12 cellular contexts compared by ENCODE assay signal in genomic region chr4:68732653-68733466, GRCh38.
DNase-seq lines count a peak whose midpoint lies in the region; ATAC-seq and TF ChIP-seq lines count a peak whose summit lies in the region.
"Had no signal": no experiment of that assay in that cellular context is flagged by ENCODE, and none has a peak within 500 bp of the region (broad histone marks: within the 10 kb centered on the region; RNA-seq: fewer than 3 reads in every experiment).

No MANE protein-coding gene starts in this region.

- no peaks in the 10 kb centered on the region for H3K27me3 Mint-ChIP-seq in effector memory CD8-positive, alpha-beta T cell
- H3K27me3 Mint-ChIP-seq in nephron progenitor cell (ENCODE audit: low read depth, poor library complexity): no peaks in the 10 kb centered on the region
- H3K27me3 Mint-ChIP-seq: naive B cell had no signal

- H3K4me3 Mint-ChIP-seq in effector memory CD8-positive, alpha-beta T cell: no peak overlapping the region
- H3K4me3 Mint-ChIP-seq in nephron progenitor cell: no peak overlapping the region
- H3K4me3 Mint-ChIP-seq: activated CD4-positive, alpha-beta T cell treated with anti-CD3 and anti-CD28 coated beads for 36 hours; naive B cell had no signal

- peak; percentile 2 for DNase-seq in OCI-M2 (lab: John Stamatoyannopoulos, UW; ENCODE audit: unreplicated experiment)
- DNase-seq in renal cortical epithelial cell (ENCODE audit: low read depth): peak; percentile 33
- DNase-seq in NK-92 treated with Interleukin-12 subunit alpha and Interleukin-12 subunit beta, amount 100 ng/mL, for 24 hours (lab: John Stamatoyannopoulos, UW): no peak
- no peak for DNase-seq in NCI-H2107 (lab: John Stamatoyannopoulos, UW)
- DNase-seq in effector memory CD8-positive, alpha-beta T cell: no peak
- DNase-seq in nephron progenitor cell: no peak
- DNase-seq: activated CD4-positive, alpha-beta T cell treated with anti-CD3 and anti-CD28 coated beads for 36 hours; EL; naive B cell; NCI-H82 had no signal

- H3K36me3 Mint-ChIP-seq in effector memory CD8-positive, alpha-beta T cell (ENCODE audit: insufficient read depth): no peaks in the 10 kb centered on the region
- H3K36me3 Mint-ChIP-seq in nephron progenitor cell (ENCODE audit: low read depth): no peaks in the 10 kb centered on the region
- H3K36me3 Mint-ChIP-seq: naive B cell had no signal

- no peaks in the 10 kb centered on the region for H3K4me1 Mint-ChIP-seq in effector memory CD8-positive, alpha-beta T cell (ENCODE audit: low read depth in 2 of 2)
- H3K4me1 Mint-ChIP-seq in nephron progenitor cell: peaks cover 21% of the 10 kb centered on the region
- H3K4me1 Mint-ChIP-seq: activated CD4-positive, alpha-beta T cell treated with anti-CD3 and anti-CD28 coated beads for 36 hours; naive B cell had no signal

- ATAC-seq in GM19372 (IDR thresholded peaks at IDR 0.05; ENCODE audit: low read depth, unreplicated experiment) (peak; percentile 86), HG02981 (IDR thresholded peaks at IDR 0.05; ENCODE audit: unreplicated experiment) (peak; percentile 85)
- no peak for ATAC-seq in effector memory CD8-positive, alpha-beta T cell (replicated peaks)
- ATAC-seq: activated CD4-positive, alpha-beta T cell treated with anti-CD3 and anti-CD28 coated beads for 36 hours had no signal

- no peak for TF ChIP-seq CTCF in nephron progenitor cell (IDR thresholded peaks at IDR 0.05)

- no peaks in the 10 kb centered on the region for H3K9me3 Mint-ChIP-seq in effector memory CD8-positive, alpha-beta T cell
- H3K9me3 Mint-ChIP-seq in nephron progenitor cell: peaks cover 12% of the 10 kb centered on the region

- H3K27ac Mint-ChIP-seq in effector memory CD8-positive, alpha-beta T cell: no peak overlapping the region
- no peak overlapping the region for H3K27ac Mint-ChIP-seq in nephron progenitor cell
- H3K27ac Mint-ChIP-seq: activated CD4-positive, alpha-beta T cell treated with anti-CD3 and anti-CD28 coated beads for 36 hours; naive B cell had no signal

Comparison
In these comparisons a context has a peak if more than half of its experiments do, and no peak if none do; other contexts are left out.
1. DNase-seq: peak in OCI-M2 (single experiment) and renal cortical epithelial cell (single experiment); none in NK-92 treated with Interleukin-12 subunit alpha and Interleukin-12 subunit beta, amount 100 ng/mL, for 24 hours (single experiment), NCI-H2107 (single experiment), effector memory CD8-positive, alpha-beta T cell (0 of 3) and nephron progenitor cell (single experiment).